Comparison of ENCODE assay signal across 8 cellular contexts in the genomic region with DNA sequence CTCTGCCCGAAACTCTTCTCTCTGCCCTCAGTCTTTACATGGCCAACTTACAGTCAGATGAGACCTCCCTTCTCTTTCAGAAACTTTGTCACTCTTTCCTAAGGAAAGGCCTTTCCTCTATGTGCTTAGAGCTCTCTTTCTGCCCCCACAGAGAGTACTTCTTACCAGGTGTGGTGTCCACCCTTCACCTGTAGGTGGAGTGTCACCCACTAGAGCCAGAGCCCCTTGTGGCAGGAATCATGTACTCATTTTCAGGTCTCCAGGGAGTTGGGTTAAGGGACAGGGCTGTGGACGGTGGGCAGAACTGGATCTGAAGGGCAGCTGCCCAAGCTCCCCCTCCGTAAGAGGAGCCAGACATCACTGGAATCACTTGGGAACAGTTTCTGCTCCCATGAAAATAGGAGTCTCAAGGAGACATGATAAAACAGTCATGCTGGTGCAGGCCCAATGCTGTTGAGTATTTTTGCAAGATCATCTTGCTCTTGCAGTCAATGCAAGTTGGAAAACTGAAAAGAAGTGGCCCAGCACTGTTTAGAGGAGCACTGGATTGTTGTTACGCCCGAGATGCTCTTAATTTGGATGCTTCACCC.
A peak's percentile ranks its signal among the peaks of the same experiment; 100 is the strongest.
DNase-seq lines count a peak whose midpoint lies in the region; ATAC-seq, FAIRE-seq and TF ChIP-seq lines count a peak whose summit lies in the region.

No MANE protein-coding gene starts in this region.

- no peaks in the 10 kb centered on the region for H3K79me2 ChIP-seq in endothelial cell of umbilical vein (ENCODE audit: control insufficient read depth, insufficient read depth, low read length)

- H3K4me1 ChIP-seq in endothelial cell of umbilical vein (ENCODE audit: control insufficient read depth, extremely low read depth, insufficient read depth, low read length) = no peaks in the 10 kb centered on the region

- TF ChIP-seq POLR2A in endothelial cell of umbilical vein (IDR thresholded peaks at IDR 0.05; ENCODE audit: low read depth, low read length) = no peak

- POLR2A ChIA-PET in endothelial cell of umbilical vein (lab: Charles Lee) = no interaction called here
- POLR2A ChIA-PET in activated CD4-positive, alpha-beta memory T cell treated with anti-CD3 and anti-CD28 coated beads, Interleukin-2, amount 10 ng/mL, durations not matched to agents 7 days and 5 days (lab: Charles Lee) = no interaction called here

- no peaks in the 10 kb centered on the region for H3K36me3 Mint-ChIP-seq in CD14-positive monocyte
- H3K36me3 Mint-ChIP-seq in activated CD4-positive, alpha-beta memory T cell treated with anti-CD3 and anti-CD28 coated beads, Interleukin-2, amount 10 ng/mL, durations not matched to agents 7 days and 5 days (ENCODE audit: low read depth) = no peaks in the 10 kb centered on the region

- no peaks in the 10 kb centered on the region for H3K9me1 ChIP-seq in endothelial cell of umbilical vein (replicated peaks; ENCODE audit: control insufficient read depth, extremely low read depth, insufficient read depth, low read length)

- peaks cover 0 to 3% (median 0%) of the 10 kb centered on the region in 3 donors for H3K27me3 Mint-ChIP-seq in CD14-positive monocyte (ENCODE audit: low read depth in 3 of 3)
- H3K27me3 Mint-ChIP-seq in stimulated activated naive CD8-positive, alpha-beta T cell treated with anti-CD3 and anti-CD28 coated beads, Interleukin-15, amount 100 ng/mL, for 72 hours = peaks cover 9% of the 10 kb centered on the region
- no peaks in the 10 kb centered on the region for H3K27me3 Mint-ChIP-seq in activated CD4-positive, alpha-beta memory T cell treated with anti-CD3 and anti-CD28 coated beads, Interleukin-2, amount 10 ng/mL, durations not matched to agents 7 days and 5 days

- ATAC-seq in GM18907 (IDR thresholded peaks at IDR 0.05; ENCODE audit: unreplicated experiment) (peak; percentile 96), HG02973 (IDR thresholded peaks at IDR 0.05; ENCODE audit: unreplicated experiment) (peak; percentile 97)
- peak; percentile 66 for ATAC-seq in stimulated activated naive CD8-positive, alpha-beta T cell treated with anti-CD3 and anti-CD28 coated beads, Interleukin-15, amount 100 ng/mL, for 72 hours

- no TSS peak for BruUV-seq in endothelial cell of umbilical vein (replicated peaks; lab: Mats Ljungman, UMichigan)

- no peak overlapping the region for H3K27ac Mint-ChIP-seq in CD14-positive monocyte
- H3K27ac Mint-ChIP-seq in stimulated activated naive CD8-positive, alpha-beta T cell treated with anti-CD3 and anti-CD28 coated beads, Interleukin-15, amount 100 ng/mL, for 72 hours = no peak overlapping the region
- H3K27ac Mint-ChIP-seq in activated CD4-positive, alpha-beta memory T cell treated with anti-CD3 and anti-CD28 coated beads, Interleukin-2, amount 10 ng/mL, durations not matched to agents 7 days and 5 days = no peak overlapping the region

- H3K27ac ChIP-seq in endothelial cell of umbilical vein (ENCODE audit: insufficient read depth, low read depth, low read length) = no peak overlapping the region

- no peak overlapping the region for H3K4me2 ChIP-seq in endothelial cell of umbilical vein (ENCODE audit: insufficient read depth, low read length)

- CTCF ChIA-PET in endothelial cell of umbilical vein (lab: Charles Lee) = interaction anchor here (0.6 to 1.3 kb wide), 3 partner anchors 49 to 810 kb away, joined by 3 to 5 read pairs (median 3); no protein-coding TSS in a partner anchor
- CTCF ChIA-PET in activated CD4-positive, alpha-beta memory T cell treated with anti-CD3 and anti-CD28 coated beads, Interleukin-2, amount 10 ng/mL, durations not matched to agents 7 days and 5 days (lab: Charles Lee) = no interaction called here

- no peaks in the 10 kb centered on the region for H3K4me1 Mint-ChIP-seq in CD14-positive monocyte
- no peaks in the 10 kb centered on the region for H3K4me1 Mint-ChIP-seq in stimulated activated naive CD8-positive, alpha-beta T cell treated with anti-CD3 and anti-CD28 coated beads, Interleukin-15, amount 100 ng/mL, for 72 hours
- H3K4me1 Mint-ChIP-seq in activated CD4-positive, alpha-beta memory T cell treated with anti-CD3 and anti-CD28 coated beads, Interleukin-2, amount 10 ng/mL, durations not matched to agents 7 days and 5 days = no peaks in the 10 kb centered on the region

- TF ChIP-seq CTCF in CD14-positive monocyte (IDR thresholded peaks at IDR 0.05) (peak; percentile 19), endothelial cell of umbilical vein (IDR thresholded peaks at IDR 0.05; ENCODE audit: extremely low read depth in 1 of 2, insufficient read depth in 1 of 2, low read depth in 1 of 2, low read length in 2 of 2) (peak; percentile 58 to 65)

- FAIRE-seq in endothelial cell of umbilical vein (lab: Jason Lieb, UNC) = no peak

- no peak for DNase-seq in CD14-positive monocyte (ENCODE audit: low spot score)
- DNase-seq in NCI-H460 (ENCODE audit: extremely low read depth, low read depth) = peak; percentile 46
- peak; percentile 3 for DNase-seq in endothelial cell of umbilical vein (ENCODE audit: low read depth, low spot score)
- peak; percentile 8 to 10 for DNase-seq in stimulated activated naive CD8-positive, alpha-beta T cell treated with anti-CD3 and anti-CD28 coated beads, Interleukin-15, amount 100 ng/mL, for 72 hours
- DNase-seq in activated CD4-positive, alpha-beta T cell treated with anti-CD3 and anti-CD28 coated beads for 1 hour = no peak
- DNase-seq in activated CD4-positive, alpha-beta memory T cell treated with anti-CD3 and anti-CD28 coated beads, Interleukin-2, amount 10 ng/mL, durations not matched to agents 7 days and 5 days = no peak

- H3K4me3 Mint-ChIP-seq in CD14-positive monocyte = no peak overlapping the region
- H3K4me3 Mint-ChIP-seq in stimulated activated naive CD8-positive, alpha-beta T cell treated with anti-CD3 and anti-CD28 coated beads, Interleukin-15, amount 100 ng/mL, for 72 hours = no peak overlapping the region
- no peak overlapping the region for H3K4me3 Mint-ChIP-seq in activated CD4-positive, alpha-beta memory T cell treated with anti-CD3 and anti-CD28 coated beads, Interleukin-2, amount 10 ng/mL, durations not matched to agents 7 days and 5 days

- H3K9ac ChIP-seq in endothelial cell of umbilical vein (replicated peaks; ENCODE audit: extremely low read depth, insufficient read depth, low read length) = no peak overlapping the region

- H4K20me1 ChIP-seq in endothelial cell of umbilical vein (replicated peaks; ENCODE audit: control insufficient read depth, extremely low read depth, insufficient read depth, low read length) = no peaks in the 10 kb centered on the region

- no peaks in the 10 kb centered on the region for H3K36me3 ChIP-seq in endothelial cell of umbilical vein (ENCODE audit: control insufficient read depth in 2 of 2, extremely low read depth in 1 of 2, insufficient read depth in 2 of 2, low read length in 2 of 2)

- H2AFZ ChIP-seq in endothelial cell of umbilical vein (ENCODE audit: low read depth, low read length) = no peak overlapping the region

- H3K27me3 ChIP-seq in endothelial cell of umbilical vein (ENCODE audit: control insufficient read depth in 2 of 2, insufficient read depth in 2 of 2, low read length in 2 of 2) = no peaks in the 10 kb centered on the region

- intact Hi-C loops in CD14-positive monocyte (cut with micrococcal nuclease) = no loop called here
- intact Hi-C loops in endothelial cell of umbilical vein (cut with micrococcal nuclease) = no loop called here

- no peaks in the 10 kb centered on the region for H3K9me3 ChIP-seq in endothelial cell of umbilical vein (replicated peaks; ENCODE audit: control insufficient read depth, insufficient read depth, low read length)

- peaks cover 1 to 21% (median 9%) of the 10 kb centered on the region in 7 donors for H3K9me3 Mint-ChIP-seq in CD14-positive monocyte
- peaks cover 0 to 5% of the 10 kb centered on the region in 2 donors for H3K9me3 Mint-ChIP-seq in stimulated activated naive CD8-positive, alpha-beta T cell treated with anti-CD3 and anti-CD28 coated beads, Interleukin-15, amount 100 ng/mL, for 72 hours
- no peaks in the 10 kb centered on the region for H3K9me3 Mint-ChIP-seq in activated CD4-positive, alpha-beta memory T cell treated with anti-CD3 and anti-CD28 coated beads, Interleukin-2, amount 10 ng/mL, durations not matched to agents 7 days and 5 days

- dilution Hi-C loops in endothelial cell of umbilical vein (cut with MboI; ENCODE audit: extremely low pct_ligation_motif_present, low sequenced_read_pairs) = no loop called here

- no peak overlapping the region for H3K4me3 ChIP-seq in endothelial cell of umbilical vein (replicated peaks in 1 of 3; ENCODE audit: insufficient read depth in 1 of 3, low read depth in 1 of 3, low read length in 3 of 3)

TF ChIP-seq in endothelial cell of umbilical vein, 7 proteins besides CTCF, POLR2A, EP300 and RAD21:
- TF ChIP-seq JUN (IDR thresholded peaks at IDR 0.05; ENCODE audit: borderline replicate concordance, insufficient read depth, insufficient read length, low read depth) = no peak
- TF ChIP-seq FOS (IDR thresholded peaks at IDR 0.05; ENCODE audit: borderline replicate concordance, insufficient read depth, low read length) = no peak
- TF ChIP-seq EZH2 (IDR thresholded peaks at IDR 0.05; ENCODE audit: borderline replicate concordance, low read depth, low read length, severe bottlenecking) = no peak
- TF ChIP-seq, protein P1, sequence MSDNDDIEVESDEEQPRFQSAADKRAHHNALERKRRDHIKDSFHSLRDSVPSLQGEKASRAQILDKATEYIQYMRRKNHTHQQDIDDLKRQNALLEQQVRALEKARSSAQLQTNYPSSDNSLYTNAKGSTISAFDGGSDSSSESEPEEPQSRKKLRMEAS (IDR thresholded peaks at IDR 0.05; ENCODE audit: insufficient read depth, insufficient read length) = no peak
- TF ChIP-seq MYC (IDR thresholded peaks at IDR 0.05; ENCODE audit: low read depth, low read length) = no peak

Comparison
In these comparisons a context has a peak if more than half of its experiments do, and no peak if none do; other contexts are left out.
1. DNase-seq: peak in NCI-H460 (single experiment), endothelial cell of umbilical vein (single experiment) and stimulated activated naive CD8-positive, alpha-beta T cell treated with anti-CD3 and anti-CD28 coated beads, Interleukin-15, amount 100 ng/mL, for 72 hours (2 of 2); none in CD14-positive monocyte (single experiment), activated CD4-positive, alpha-beta T cell treated with anti-CD3 and anti-CD28 coated beads for 1 hour (single experiment) and activated CD4-positive, alpha-beta memory T cell treated with anti-CD3 and anti-CD28 coated beads, Interleukin-2, amount 10 ng/mL, durations not matched to agents 7 days and 5 days (single experiment).
2. Peak in every context shown above with its lines, with median percentiles within 50 percentile points of each other: ATAC-seq.